In the genomic region with DNA sequence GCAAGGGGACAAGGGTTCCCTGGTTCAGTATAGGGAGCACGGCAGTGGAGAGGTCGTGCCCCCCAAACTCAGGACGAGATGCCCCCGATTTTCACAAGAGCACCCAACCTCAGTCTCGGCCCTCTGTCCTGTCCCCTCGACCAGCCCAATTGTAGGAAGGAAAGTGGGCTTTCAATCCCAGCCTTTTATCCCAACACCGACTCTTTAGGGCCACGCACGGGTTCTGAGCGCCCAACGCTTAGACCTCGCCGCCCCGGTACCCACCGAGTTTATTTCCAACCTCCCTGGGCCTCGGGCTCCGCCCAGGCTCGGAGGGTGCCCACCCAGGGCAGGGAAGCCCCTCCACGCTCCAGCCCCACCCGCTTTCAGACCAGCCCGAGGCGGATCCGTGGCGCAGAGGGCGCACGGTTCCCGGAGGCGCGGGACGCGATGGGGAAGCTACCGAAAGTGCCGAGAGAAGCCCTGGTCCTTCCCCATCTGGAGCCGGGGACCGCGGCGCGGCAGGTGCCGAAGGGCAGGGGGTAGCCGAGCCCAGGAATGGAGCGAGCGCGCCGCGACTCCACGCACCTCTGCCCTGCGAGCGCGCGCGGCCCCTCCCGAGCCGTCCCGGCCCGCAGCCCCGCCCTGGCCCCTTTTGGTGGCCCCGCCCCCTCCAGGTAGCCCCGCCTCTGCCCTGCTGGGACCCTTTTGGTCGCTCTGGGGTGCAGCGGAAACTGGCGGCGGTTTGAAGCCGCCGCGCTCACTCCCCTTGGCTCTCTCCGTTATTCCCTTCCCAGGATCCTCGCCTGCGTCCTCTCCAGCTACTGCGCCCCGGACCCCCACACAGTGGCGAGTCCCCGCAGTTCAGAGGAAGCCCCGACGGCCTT, we compare ENCODE assay signal across 1 cellular context.
TF ChIP-seq lines count a peak whose summit lies in the region.

No MANE protein-coding gene starts in this region.

TF ChIP-seq in endothelial cell of umbilical vein, 7 proteins besides CTCF, POLR2A, EP300 and RAD21:
- TF ChIP-seq POLR2AphosphoS5 (IDR thresholded peaks at IDR 0.05; ENCODE audit: insufficient read depth, low read depth, low read length) (no peak), JUN (IDR thresholded peaks at IDR 0.05; ENCODE audit: borderline replicate concordance, insufficient read depth, insufficient read length, low read depth) (no peak), FOS (IDR thresholded peaks at IDR 0.05; ENCODE audit: borderline replicate concordance, insufficient read depth, low read length) (no peak), GATA2 (IDR thresholded peaks at IDR 0.05; ENCODE audit: insufficient read depth, insufficient read length, low read depth, low read length) (no peak), EZH2 (IDR thresholded peaks at IDR 0.05; ENCODE audit: borderline replicate concordance, low read depth, low read length, severe bottlenecking) (no peak), MYC (IDR thresholded peaks at IDR 0.05; ENCODE audit: low read depth, low read length) (no peak)
- TF ChIP-seq, protein P1, sequence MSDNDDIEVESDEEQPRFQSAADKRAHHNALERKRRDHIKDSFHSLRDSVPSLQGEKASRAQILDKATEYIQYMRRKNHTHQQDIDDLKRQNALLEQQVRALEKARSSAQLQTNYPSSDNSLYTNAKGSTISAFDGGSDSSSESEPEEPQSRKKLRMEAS (IDR thresholded peaks at IDR 0.05; ENCODE audit: insufficient read depth, insufficient read length): no peak
TF ChIP-seq in endothelial cell of umbilical vein: peak in this region for 0.
